In genomic region chr1:178075323-178075722, GRCh38 we compare ENCODE assay signal across 19 cellular contexts. TPM values are rescaled to one million over a fixed set of nuclear protein-coding genes. Genes with fewer than 3 reads are reported as not detected.
DNase-seq lines count a peak whose midpoint lies in the region; ATAC-seq lines count a peak whose summit lies in the region.
"Had no signal": no experiment of that assay in that cellular context is flagged by ENCODE, and none has a peak within 500 bp of the region (broad histone marks: within the 10 kb centered on the region; RNA-seq: fewer than 3 reads in every experiment).

No MANE protein-coding gene starts in this region.

- intact Hi-C loops in activated CD4-positive, alpha-beta T cell treated with anti-CD3 and anti-CD28 coated beads for 36 hours (cut with DNase I, micrococcal nuclease) = no loop called here

- in situ Hi-C loops in GM23248 (cut with MboI) = no loop called here

- no peaks in the 10 kb centered on the region for H3K4me1 ChIP-seq in GM23248 (ENCODE audit: insufficient read depth)

- no peak overlapping the region for H3K4me3 Mint-ChIP-seq in activated naive CD4-positive, alpha-beta T cell treated with anti-CD3 and anti-CD28 coated beads, Interleukin-2, amount 10 ng/mL, durations not matched to agents 7 days and 5 days
- no peak overlapping the region for H3K4me3 Mint-ChIP-seq in activated CD4-positive, alpha-beta T cell treated with anti-CD3 and anti-CD28 coated beads for 36 hours
- H3K4me3 Mint-ChIP-seq: HFFc6 had no signal

- no peaks in the 10 kb centered on the region for H3F3A ChIP-seq in GM23248 (ENCODE audit: insufficient read depth)

- no peaks in the 10 kb centered on the region for H3K27me3 ChIP-seq in GM23248 (replicated peaks; ENCODE audit: insufficient read depth)

- no peaks in the 10 kb centered on the region for H3K27me3 Mint-ChIP-seq in activated naive CD4-positive, alpha-beta T cell treated with anti-CD3 and anti-CD28 coated beads, Interleukin-2, amount 10 ng/mL, durations not matched to agents 7 days and 5 days
- H3K27me3 Mint-ChIP-seq in activated CD4-positive, alpha-beta T cell treated with anti-CD3 and anti-CD28 coated beads for 36 hours = peaks cover 1% of the 10 kb centered on the region

- H3K9me3 Mint-ChIP-seq in activated naive CD4-positive, alpha-beta T cell treated with anti-CD3 and anti-CD28 coated beads, Interleukin-2, amount 10 ng/mL, durations not matched to agents 7 days and 5 days = peaks cover 2% of the 10 kb centered on the region
- H3K9me3 Mint-ChIP-seq in activated naive CD4-positive, alpha-beta T cell treated with anti-CD3 and anti-CD28 coated beads, Interleukin-2, amount 50 U/mL, for 72 hours = peaks cover 13 to 20% of the 10 kb centered on the region in 2 donors
- H3K9me3 Mint-ChIP-seq in activated CD4-positive, alpha-beta T cell treated with anti-CD3 and anti-CD28 coated beads for 36 hours (ENCODE audit: low read depth) = peaks cover 5% of the 10 kb centered on the region
- H3K9me3 Mint-ChIP-seq: HFFc6 had no signal

- no peaks in the 10 kb centered on the region for H3K4me1 Mint-ChIP-seq in activated naive CD4-positive, alpha-beta T cell treated with anti-CD3 and anti-CD28 coated beads, Interleukin-2, amount 10 ng/mL, durations not matched to agents 7 days and 5 days
- H3K4me1 Mint-ChIP-seq in activated CD4-positive, alpha-beta T cell treated with anti-CD3 and anti-CD28 coated beads for 36 hours = no peaks in the 10 kb centered on the region

- H3K9me3 ChIP-seq in GM23248 (ENCODE audit: low read depth) = no peaks in the 10 kb centered on the region

- no peaks in the 10 kb centered on the region for H3K36me3 Mint-ChIP-seq in activated naive CD4-positive, alpha-beta T cell treated with anti-CD3 and anti-CD28 coated beads, Interleukin-2, amount 10 ng/mL, durations not matched to agents 7 days and 5 days
- H3K36me3 Mint-ChIP-seq in activated naive CD4-positive, alpha-beta T cell treated with anti-CD3 and anti-CD28 coated beads, Interleukin-2, amount 50 U/mL, for 72 hours = no peaks in the 10 kb centered on the region
- H3K36me3 Mint-ChIP-seq in activated CD4-positive, alpha-beta T cell treated with anti-CD3 and anti-CD28 coated beads for 36 hours (ENCODE audit: low read depth) = no peaks in the 10 kb centered on the region

- H3K9ac ChIP-seq in GM23248 = no peak overlapping the region

- no peaks in the 10 kb centered on the region for H3K79me2 ChIP-seq in GM23248 (ENCODE audit: insufficient read depth)

- peak overlapping the region; percentile 3 for H3K27ac Mint-ChIP-seq in activated naive CD4-positive, alpha-beta T cell treated with anti-CD3 and anti-CD28 coated beads, Interleukin-2, amount 10 ng/mL, durations not matched to agents 7 days and 5 days
- no peak overlapping the region for H3K27ac Mint-ChIP-seq in activated naive CD4-positive, alpha-beta T cell treated with anti-CD3 and anti-CD28 coated beads, Interleukin-2, amount 50 U/mL, for 72 hours
- no peak overlapping the region for H3K27ac Mint-ChIP-seq in activated CD4-positive, alpha-beta T cell treated with anti-CD3 and anti-CD28 coated beads for 36 hours
- H3K27ac Mint-ChIP-seq: HFFc6 had no signal

- no peaks in the 10 kb centered on the region for H4K20me1 ChIP-seq in GM23248 (ENCODE audit: insufficient read depth)

- H2AFZ ChIP-seq in GM23248 = no peak overlapping the region

- no peak overlapping the region for H3K27ac ChIP-seq in GM23248
- H3K27ac ChIP-seq: C4-2B had no signal

- H3K4me2 ChIP-seq in GM23248 (ENCODE audit: unreplicated experiment) = no peak overlapping the region

- H3K4me3 ChIP-seq in GM23248 = no peak overlapping the region
- H3K4me3 ChIP-seq: K562 had no signal

- no peaks in the 10 kb centered on the region for H3K9me2 ChIP-seq in GM23248 (ENCODE audit: insufficient read depth)

- CTCF ChIA-PET in activated naive CD4-positive, alpha-beta T cell treated with anti-CD3 and anti-CD28 coated beads, Interleukin-2, amount 10 ng/mL, durations not matched to agents 7 days and 5 days (lab: Charles Lee) = no interaction called here
- CTCF ChIA-PET in activated CD4-positive, alpha-beta T cell treated with anti-CD3 and anti-CD28 coated beads for 36 hours (lab: Charles Lee) = no interaction called here

- H3K36me3 ChIP-seq in GM23248 (ENCODE audit: low read depth) = no peaks in the 10 kb centered on the region

- no peak for ATAC-seq in activated naive CD4-positive, alpha-beta T cell treated with anti-CD3 and anti-CD28 coated beads, Interleukin-2, amount 50 U/mL, for 72 hours
- no peak for ATAC-seq in activated CD4-positive, alpha-beta T cell treated with anti-CD3 and anti-CD28 coated beads for 36 hours
- ATAC-seq: K562 had no signal

- POLR2A ChIA-PET in activated CD4-positive, alpha-beta T cell treated with anti-CD3 and anti-CD28 coated beads for 36 hours (lab: Charles Lee) = no interaction called here

- no peak for DNase-seq in activated naive CD4-positive, alpha-beta T cell treated with anti-CD3 and anti-CD28 coated beads, Interleukin-2, amount 10 ng/mL, durations not matched to agents 7 days and 5 days
- DNase-seq in activated naive CD4-positive, alpha-beta T cell treated with anti-CD3 and anti-CD28 coated beads, Interleukin-2, amount 50 U/mL, for 72 hours (ENCODE audit: low spot score in 2 of 2) = no peak
- DNase-seq in NCI-H345 treated with DMSO at 0.1 percent for 48 hours (lab: John Stamatoyannopoulos, UW; ENCODE audit: unreplicated experiment) = peak; percentile 48
- peak; percentile 44 for DNase-seq in amniotic epithelial cell (ENCODE audit: low read depth)
- DNase-seq in SKM-1 (lab: John Stamatoyannopoulos, UW; ENCODE audit: unreplicated experiment) = no peak
- DNase-seq in GM23248 = no peak
- DNase-seq in activated CD4-positive, alpha-beta T cell treated with anti-CD3 and anti-CD28 coated beads for 36 hours = no peak
- no peak for DNase-seq in NCI-H1105 (lab: John Stamatoyannopoulos, UW)
- DNase-seq: DND-41, H7, HFFc6, NCI-H2029, NCI-H2171 treated with DMSO at 0.1 percent for 48 hours, NCI-H510A, RPMI8226, SW 1271, T-helper 2 cell had no signal

RNA-seq across cellular contexts. Expression of gene RASAL2, which starts 18.6 kb away (rescaled TPM):
- not detected for total RNA-seq in activated naive CD4-positive, alpha-beta T cell treated with anti-CD3 and anti-CD28 coated beads, Interleukin-2, amount 50 U/mL, for 72 hours
- total RNA-seq in GM23248 (2014; rRNA removed; shearing (Covaris generic)) = 21.5 and 23.1 TPM in 2 replicates
- polyA plus RNA-seq in GM23248 (2016; fragmentation: Nextera tagmentation; extraction: Ambion mirVana) = 9.5 and 10.1 TPM in 2 replicates
- not detected for total RNA-seq in activated CD4-positive, alpha-beta T cell treated with anti-CD3 and anti-CD28 coated beads for 36 hours

Comparison
In these comparisons a context has a peak if more than half of its experiments do, and no peak if none do; other contexts are left out.
1. DNase-seq: peak in NCI-H345 treated with DMSO at 0.1 percent for 48 hours (single experiment) and amniotic epithelial cell (single experiment); none in activated naive CD4-positive, alpha-beta T cell treated with anti-CD3 and anti-CD28 coated beads, Interleukin-2, amount 10 ng/mL, durations not matched to agents 7 days and 5 days (single experiment), activated naive CD4-positive, alpha-beta T cell treated with anti-CD3 and anti-CD28 coated beads, Interleukin-2, amount 50 U/mL, for 72 hours (0 of 2), SKM-1 (single experiment), GM23248 (single experiment), activated CD4-positive, alpha-beta T cell treated with anti-CD3 and anti-CD28 coated beads for 36 hours (single experiment) and NCI-H1105 (single experiment).
2. RNA of gene RASAL2, which starts 18.6 kb away (total RNA-seq): 21.5 to 23.1 TPM in GM23248; not detected in activated naive CD4-positive, alpha-beta T cell treated with anti-CD3 and anti-CD28 coated beads, Interleukin-2, amount 50 U/mL, for 72 hours and not detected in activated CD4-positive, alpha-beta T cell treated with anti-CD3 and anti-CD28 coated beads for 36 hours; every median in the first group is over 10 times any median in the second.